Comparison of ENCODE assay signal across 8 cellular contexts in genomic region chr5:149550608-149551226, GRCh38. TPM values are rescaled to one million over a fixed set of nuclear protein-coding genes. Genes with fewer than 3 reads are reported as not detected.
DNase-seq lines count a peak whose midpoint lies in the region; ATAC-seq and TF ChIP-seq lines count a peak whose summit lies in the region.

No MANE protein-coding gene starts in this region.

- peak; percentile 4 for ATAC-seq in GM21423 (IDR thresholded peaks at IDR 0.05; ENCODE audit: unreplicated experiment)
- ATAC-seq in lung (ENCODE audit: insufficient read depth, low FRiP score): peak; percentile 2

- TF ChIP-seq CTCF in C4-2B (conservative IDR thresholded peaks at IDR 0.05): no peak
- TF ChIP-seq CTCF in cardiac fibroblast (IDR thresholded peaks at IDR 0.05; ENCODE audit: low read depth, low read length): no peak
- TF ChIP-seq CTCF in lung (IDR thresholded peaks at IDR 0.05; ENCODE audit: control extremely low read depth, extremely low read depth): no peak
- TF ChIP-seq CTCF in thyroid gland (IDR thresholded peaks at IDR 0.05): peak in 1 of 6 experiments; percentile 10

- peaks cover 0 to 4% of the 10 kb centered on the region in 2 donors for H3K36me3 ChIP-seq in lung (ENCODE audit: control insufficient read depth in 2 of 2, insufficient read depth in 2 of 2, low read length in 2 of 2)
- no peaks in the 10 kb centered on the region for H3K36me3 ChIP-seq in thyroid gland

- intact Hi-C loops in thyroid gland (cut with DNase I): no loop called here

- no peaks in the 10 kb centered on the region for H3K9me3 ChIP-seq in lung (ENCODE audit: control insufficient read depth in 2 of 2, insufficient read depth in 1 of 2, low read length in 1 of 2)
- H3K9me3 ChIP-seq in thyroid gland: no peaks in the 10 kb centered on the region

- H3K4me3 ChIP-seq in cardiac fibroblast (replicated peaks in 1 of 2; ENCODE audit: low read depth in 2 of 2, low read length in 2 of 2): peak overlapping the region; percentile 78 to 87
- H3K4me3 ChIP-seq in lung: peak overlapping the region; percentile 95
- H3K4me3 ChIP-seq in thyroid gland (replicated peaks in 1 of 3): peak overlapping the region; percentile 81 to 99 (median 94)

- H3K27ac ChIP-seq in C4-2B: peak overlapping the region; percentile 100
- peak overlapping the region; percentile 96 to 97 for H3K27ac ChIP-seq in lung (ENCODE audit: low read depth in 1 of 2, low read length in 1 of 2)
- H3K27ac ChIP-seq in thyroid gland: peak overlapping the region; percentile 98 to 99 (median 99)

- H3K27me3 ChIP-seq in lung (ENCODE audit: control insufficient read depth, insufficient read depth) (no peaks in the 10 kb centered on the region), thyroid gland (no peaks in the 10 kb centered on the region)

- 0 to 1% methylated on average over 38 to 39 of the region's 39 CpGs for WGBS in lung, 2 donors
- 1% methylated on average over 24 to 29 of the region's 39 CpGs for WGBS in thyroid gland, 2 donors

- DNase-seq in NCI-H69 (lab: John Stamatoyannopoulos, UW) (peak; percentile 59), cardiac fibroblast (ENCODE audit: low read depth in 2 of 2) (peak in 1 of 2 donors; percentile 22), lung (ENCODE audit: low spot score) (no peak), thyroid gland (peak in 1 of 2 donors; percentile 19), NCI-H146 (lab: John Stamatoyannopoulos, UW) (no peak), retina (no peak)

- TF ChIP-seq POLR2A in thyroid gland (IDR thresholded peaks at IDR 0.05): no peak

- H3K4me1 ChIP-seq in lung (ENCODE audit: control insufficient read depth in 2 of 2, insufficient read depth in 2 of 2, low read length in 2 of 2) (peaks cover 7 to 10% of the 10 kb centered on the region in 2 donors), thyroid gland (peaks cover 38 to 40% of the 10 kb centered on the region in 2 donors)

RNA-seq across cellular contexts. Expression of gene CSNK1A1, which starts 0.5 kb away (rescaled TPM):
- total RNA-seq in lung (100 to 1,000 TPM; 277 to 299 TPM), thyroid gland (100 to 1,000 TPM; 183 to 262 (median 202) TPM)
- polyA plus RNA-seq in lung: 100 to 1,000 TPM in 1 of 2 donors, 10 to 100 TPM in 1; 48.6 to 108 TPM

RNA-seq across cellular contexts. Expression of gene ARHGEF37, which starts 30.6 kb away (rescaled TPM):
- total RNA-seq in lung (1 to 10 TPM; 4.5 to 9.1 TPM), thyroid gland (1 to 10 TPM; 4.4 to 6.2 (median 5.5) TPM)
- 1 to 10 TPM; 2.2 to 2.8 TPM for polyA plus RNA-seq in lung
